In genomic region chr17:33292184-33292980, GRCh38 we compare ENCODE assay signal across 8 cellular contexts. TPM values are rescaled to one million over a fixed set of nuclear protein-coding genes. Genes with fewer than 3 reads are reported as not detected.
A peak's percentile ranks its signal among the peaks of the same experiment; 100 is the strongest.
DNase-seq lines count a peak whose midpoint lies in the region; ATAC-seq, FAIRE-seq and TF ChIP-seq lines count a peak whose summit lies in the region.

No MANE protein-coding gene starts in this region.

- no peak for TF ChIP-seq EP300 in K562 (IDR thresholded peaks at IDR 0.05; ENCODE audit: low read length)

- no peaks in the 10 kb centered on the region for H3K79me2 ChIP-seq in K562 (ENCODE audit: control insufficient read depth, insufficient read depth, low read length)

- peaks cover 7 to 29% of the 10 kb centered on the region in 2 experiments; a peak in 4 of 5 replicates for H3K27me3 ChIP-seq in K562 (ENCODE audit: control insufficient read depth in 2 of 2, insufficient read depth in 2 of 2, low read length in 2 of 2)
- peaks cover 14% of the 10 kb centered on the region for H3K27me3 ChIP-seq in kidney epithelial cell (ENCODE audit: control insufficient read depth, insufficient read depth, low read length)

- peaks cover 0 to 19% of the 10 kb centered on the region in 2 experiments; a peak in 1 of 5 replicates for H3K4me1 ChIP-seq in K562 (replicated peaks in 1 of 2; ENCODE audit: control insufficient read depth in 2 of 2, insufficient read depth in 2 of 2, low read length in 2 of 2)

- H4K20me1 ChIP-seq in K562 (replicated peaks; ENCODE audit: control insufficient read depth, insufficient read depth, low read length), result no peaks in the 10 kb centered on the region

- TF ChIP-seq RAD21 in K562 (CRISPR knock-in tag; conservative IDR thresholded peaks at IDR 0.05 in 1 of 2, IDR thresholded peaks at IDR 0.05 in 1 of 2), result no peak

- no peak for FAIRE-seq in K562 (lab: Jason Lieb, UNC)

- H3K27ac ChIP-seq in 22Rv1 (no peak overlapping the region), K562 (ENCODE audit: extremely low read depth, low read depth, low read length) (no peak overlapping the region)

- H3K36me3 ChIP-seq in K562 (ENCODE audit: control insufficient read depth, insufficient read depth, low read length), result no peaks in the 10 kb centered on the region
- H3K36me3 ChIP-seq in kidney epithelial cell (ENCODE audit: control insufficient read depth, insufficient read depth, low read length), result no peaks in the 10 kb centered on the region

- H3K4me2 ChIP-seq in K562 (ENCODE audit: insufficient read depth, low read length), result no peak overlapping the region

- H3K4me3 ChIP-seq in K562, result no peak overlapping the region
- peak overlapping the region; percentile 40 for H3K4me3 ChIP-seq in kidney epithelial cell (ENCODE audit: low read depth, low read length)

- TF ChIP-seq POLR2A in K562 (conservative IDR thresholded peaks at IDR 0.05), result no peak

- no peaks in the 10 kb centered on the region for H3K9me1 ChIP-seq in K562 (ENCODE audit: control insufficient read depth, insufficient read depth, low read length)

- BruUV-seq in K562 (replicated peaks; lab: Mats Ljungman, UMichigan), result no TSS peak

- H3K9me3 ChIP-seq in K562 (replicated peaks; ENCODE audit: control insufficient read depth, insufficient read depth, low read depth, low read length), result no peaks in the 10 kb centered on the region

- intact Hi-C loops in K562 (cut with micrococcal nuclease), result no loop called here

- in situ Hi-C loops in GM13976 (cut with MboI; ENCODE audit: low sequenced_read_pairs, unreplicated experiment) (no loop called here), K562 (cut with MboI) (no loop called here)

- TF ChIP-seq CTCF in 22Rv1 (IDR thresholded peaks at IDR 0.05) (peak; percentile 39), GM13976 (IDR thresholded peaks at IDR 0.05; ENCODE audit: borderline replicate concordance, control extremely low read depth, extremely low read depth, insufficient read depth, missing control alignments) (no peak), K562 (IDR thresholded peaks at IDR 0.05 in 2 of 3, conservative IDR thresholded peaks at IDR 0.05 in 1 of 3; ENCODE audit: insufficient read depth in 2 of 3, low read depth in 1 of 3, low read length in 3 of 3) (peak in 1 of 3 experiments; percentile 34; a peak in 2 of 6 replicates), kidney epithelial cell (IDR thresholded peaks at IDR 0.05; ENCODE audit: insufficient read depth, low read length, poor library complexity, severe bottlenecking) (peak; percentile 75)

- POLR2A ChIA-PET in K562 (lab: Yijun Ruan, JAX), result interaction anchor here (0.8 kb wide), 1 partner anchor 16 kb away, joined by 3 read pairs; no protein-coding TSS in a partner anchor

- 24% methylated on average over 41 of the region's 72 CpGs for WGBS in K562 (ENCODE audit: insufficient coverage, low coverage, missing lambda C conversion rate)

- peak; percentile 33 for DNase-seq in GM13976 (ENCODE audit: low spot score)
- DNase-seq in K562 (ENCODE audit: extremely low read depth in 1 of 4, low spot score in 3 of 4), result peak; percentile 11 to 28 (median 27)
- no peak for DNase-seq in kidney epithelial cell (ENCODE audit: low read depth)
- no peak for DNase-seq in HuH-7.5 (ENCODE audit: low spot score)
- DNase-seq in DMS53 treated with DMSO at 0.1 percent for 48 hours (lab: John Stamatoyannopoulos, UW; ENCODE audit: unreplicated experiment), result no peak

- no peak overlapping the region for H2AFZ ChIP-seq in K562 (ENCODE audit: low read depth, low read length)

- H3K9ac ChIP-seq in K562 (ENCODE audit: insufficient read depth in 1 of 2, low read depth in 2 of 2, low read length in 2 of 2), result no peak overlapping the region

- ATAC-seq in K562 (peak; percentile 68), HG02870 (IDR thresholded peaks at IDR 0.05; ENCODE audit: unreplicated experiment) (no peak), GM21737 (IDR thresholded peaks at IDR 0.05; ENCODE audit: unreplicated experiment) (no peak)

- CTCF ChIA-PET in K562 (lab: Yijun Ruan, JAX; ENCODE audit: low intra/inter-chr PET ratio), result no interaction called here

TF ChIP-seq in K562, 482 proteins besides CTCF, POLR2A, EP300 and RAD21:
- TF ChIP-seq NCOA1 (IDR thresholded peaks at IDR 0.05; ENCODE audit: low read depth) (no peak), ATF3 (IDR thresholded peaks at IDR 0.05) (no peak), ATF3 (CRISPR knock-in tag; conservative IDR thresholded peaks at IDR 0.05) (no peak)

RNA-seq across cellular contexts. Expression of gene ASIC2, which starts 0.7 kb away (rescaled TPM):
- not detected in 2 replicates for total RNA-seq in K562 (2011; cell fraction: chromatin; rRNA removed; ENCODE audit: low replicate concordance)
- total RNA-seq in K562 (2011; cell fraction: nucleolus; rRNA removed), result not detected in 2 replicates
- total RNA-seq in K562 (2011; cell fraction: nucleoplasm; rRNA removed), result not detected in 2 replicates
- not detected in 2 replicates for total RNA-seq in K562 (2014; rRNA removed)
- total RNA-seq in K562 (2014; rRNA removed; fragmentation: Illumina TruSeq; extraction: Trizol), result not detected in 2 replicates
- not detected in 2 replicates for total RNA-seq in K562 (2015; rRNA removed; fragmentation: Illumina TruSeq; extraction: Trizol)
- not detected in 2 replicates for total RNA-seq in K562 (2021)
- polyA plus RNA-seq in K562 (2011; rRNA removed), result not detected in 2 replicates
- not detected in 2 replicates for polyA plus RNA-seq in K562 (2011; cell fraction: cytosol; rRNA removed)
- not detected in 2 replicates for polyA plus RNA-seq in K562 (2011; cell fraction: nucleus; rRNA removed)
- polyA plus RNA-seq in K562 (2012), result not detected in 2 replicates
- not detected in 2 replicates for polyA plus RNA-seq in K562 (2014; fragmentation: Illumina TruSeq; extraction: Trizol)
- polyA plus RNA-seq in K562 (2014; fragmentation: Nextera tagmentation; extraction: Ambion mirVana), result not detected
- not detected in 2 replicates for polyA plus RNA-seq in K562 (2014; rRNA removed)
- polyA minus RNA-seq in K562 (2011; rRNA and poly(A)+ RNA removed), result not detected in 2 replicates
- polyA minus RNA-seq in K562 (2011; cell fraction: cytosol; rRNA and poly(A)+ RNA removed), result not detected in 2 replicates
- polyA minus RNA-seq in K562 (2011; cell fraction: nucleus; rRNA and poly(A)+ RNA removed), result not detected in 2 replicates
- 0.14 and 0.25 TPM in 2 replicates for total RNA-seq in kidney epithelial cell

Comparison
In these comparisons a context has a peak if more than half of its experiments do, and no peak if none do; other contexts are left out.
1. DNase-seq: peak in GM13976 (single experiment) and K562 (4 of 4); none in kidney epithelial cell (single experiment), HuH-7.5 (single experiment) and DMS53 treated with DMSO at 0.1 percent for 48 hours (single experiment).